ENCODE assay signal across 16 cellular contexts in genomic region chr1:11373029-11373964, GRCh38.
DNase-seq lines count a peak whose midpoint lies in the region; ATAC-seq and TF ChIP-seq lines count a peak whose summit lies in the region.
"Had no signal": no experiment of that assay in that cellular context is flagged by ENCODE, and none has a peak within 500 bp of the region (broad histone marks: within the 10 kb centered on the region; RNA-seq: fewer than 3 reads in every experiment).

No MANE protein-coding gene starts in this region.

- H3K4me3 ChIP-seq in neuronal stem cell (ENCODE audit: low read length in 2 of 2), result peak overlapping the region in 1 of 2 donors; percentile 66

- H3K14ac ChIP-seq in H9 (ENCODE audit: insufficient read depth, low read length), result no peak overlapping the region; the same call in 1 of the 2 replicates
- peak overlapping the region; percentile 49 for H3K14ac ChIP-seq in neuronal stem cell (ENCODE audit: low read length)

- peaks cover 5% of the 10 kb centered on the region for H3K27me3 Mint-ChIP-seq in T-helper 2 cell treated with Interferon-gamma antibody and Interleukin-4, amounts not matched to agents 5 μg/mL and 100 μg/mL, for 36 hours (ENCODE audit: low read depth)
- H3K27me3 Mint-ChIP-seq in H9 (ENCODE audit: low read depth) (peaks cover 5% of the 10 kb centered on the region), brain (no peaks in the 10 kb centered on the region)

- H3K4me3 Mint-ChIP-seq in T-helper 2 cell treated with Interferon-gamma antibody and Interleukin-4, amounts not matched to agents 5 μg/mL and 100 μg/mL, for 36 hours, result no peak overlapping the region
- H3K4me3 Mint-ChIP-seq in H9, result no peak overlapping the region; a peak in 1 of 5 replicates
- H3K4me3 Mint-ChIP-seq in brain, result peak overlapping the region in 1 of 5 experiments; percentile 28

- no peaks in the 10 kb centered on the region for H3K9me3 ChIP-seq in H9 (ENCODE audit: control insufficient read depth, low read depth, low read length)
- peaks cover 0 to 8% of the 10 kb centered on the region in 2 donors for H3K9me3 ChIP-seq in neuronal stem cell (replicated peaks in 1 of 2; ENCODE audit: control insufficient read depth in 2 of 2, insufficient read depth in 1 of 2, low read depth in 1 of 2, low read length in 2 of 2)

- H3K9ac ChIP-seq in H9 (ENCODE audit: extremely low read depth, insufficient read length, low read length) (no peak overlapping the region), neuronal stem cell (ENCODE audit: low read depth, low read length, poor library complexity) (peak overlapping the region; percentile 91)

- H2BK15ac ChIP-seq in H9 (ENCODE audit: low read depth, low read length) (no peak overlapping the region), neuronal stem cell (ENCODE audit: low read length) (no peak overlapping the region)

- no peaks in the 10 kb centered on the region for H3K36me3 Mint-ChIP-seq in T-helper 2 cell treated with Interferon-gamma antibody and Interleukin-4, amounts not matched to agents 5 μg/mL and 100 μg/mL, for 36 hours (ENCODE audit: low read depth)
- H3K36me3 Mint-ChIP-seq in H9 (ENCODE audit: insufficient read depth in 1 of 3, low read depth in 3 of 3) (no peaks in the 10 kb centered on the region; a peak in 1 of 7 replicates), brain (no peaks in the 10 kb centered on the region)

- H3K9me3 Mint-ChIP-seq in T-helper 2 cell treated with Interferon-gamma antibody and Interleukin-4, amounts not matched to agents 5 μg/mL and 100 μg/mL, for 36 hours, result peaks cover 6% of the 10 kb centered on the region
- H3K9me3 Mint-ChIP-seq in H9, result no peaks in the 10 kb centered on the region
- H3K9me3 Mint-ChIP-seq in brain, result peaks cover 0 to 1% (median 0%) of the 10 kb centered on the region in 5 experiments

- H3K36me3 ChIP-seq in neuronal stem cell (replicated peaks in 1 of 2; ENCODE audit: control insufficient read depth in 2 of 2, insufficient read depth in 2 of 2, low read length in 2 of 2), result peaks cover 0 to 2% of the 10 kb centered on the region in 2 donors

- no peaks in the 10 kb centered on the region for H3K23me2 ChIP-seq in H9 (ENCODE audit: insufficient read length, low read depth, low read length, poor library complexity, severe bottlenecking)

- H4K91ac ChIP-seq in H9 (ENCODE audit: insufficient read length, low read depth, low read length), result no peak overlapping the region
- peak overlapping the region; percentile 89 for H4K91ac ChIP-seq in neuronal stem cell (ENCODE audit: low read depth, low read length, poor library complexity)

- TF ChIP-seq CTCF in H9 (conservative IDR thresholded peaks at IDR 0.05) (no peak), brain (conservative IDR thresholded peaks at IDR 0.05) (no peak)

- no peak for DNase-seq in T-helper 2 cell treated with Interferon-gamma antibody and Interleukin-4, amounts not matched to agents 5 μg/mL and 100 μg/mL, for 36 hours (ENCODE audit: low spot score)
- DNase-seq in T-helper 2 cell, result no peak
- DNase-seq in H9, result no peak
- DNase-seq in neuronal stem cell (ENCODE audit: low spot score), result no peak
- no peak for DNase-seq in stimulated activated CD4-positive, alpha-beta T cell treated with anti-CD3 and anti-CD28 coated beads, Interleukin-4, amount 100 ng/mL, for 4 hours
- no peak for DNase-seq in cerebellar cortex (ENCODE audit: low spot score)
- DNase-seq: AML-193, DMS 273 treated with DMSO at 0.1 percent for 48 hours, NCI-H187 treated with DMSO at 0.1 percent for 48 hours, NCI-H2227 treated with DMSO at 0.1 percent for 48 hours, NCI-H510A treated with DMSO at 0.1 percent for 48 hours, RPMI8226, SHP77 treated with DMSO at 0.1 percent for 48 hours had no signal

- no peak overlapping the region for H2BK20ac ChIP-seq in H9 (ENCODE audit: low read depth, low read length, poor library complexity, severe bottlenecking)

- H2AFZ ChIP-seq in H9 (ENCODE audit: low read length), result no peak overlapping the region
- H2AFZ ChIP-seq in neuronal stem cell (ENCODE audit: low read length), result no peak overlapping the region

- H3K4me2 ChIP-seq in H9 (ENCODE audit: insufficient read depth, insufficient read length, low read length) (no peak overlapping the region), neuronal stem cell (ENCODE audit: insufficient read depth, low read length, poor library complexity, severe bottlenecking) (no peak overlapping the region)

- no peaks in the 10 kb centered on the region for H3K79me2 ChIP-seq in H9 (ENCODE audit: insufficient read depth, low read length)

- H2BK12ac ChIP-seq in H9 (ENCODE audit: insufficient read length, low read depth, low read length) (no peak overlapping the region), neuronal stem cell (ENCODE audit: low read length) (peak overlapping the region; percentile 68)

- H3K18ac ChIP-seq in H9 (ENCODE audit: insufficient read length, low read depth, low read length) (no peak overlapping the region), neuronal stem cell (ENCODE audit: low read length) (peak overlapping the region; percentile 61)

- H3K4ac ChIP-seq in H9 (ENCODE audit: low read depth, low read length) (no peak overlapping the region), neuronal stem cell (ENCODE audit: low read length) (peak overlapping the region; percentile 38)

- peak overlapping the region; percentile 50 for H3K27ac Mint-ChIP-seq in T-helper 2 cell treated with Interferon-gamma antibody and Interleukin-4, amounts not matched to agents 5 μg/mL and 100 μg/mL, for 36 hours
- H3K27ac Mint-ChIP-seq in H9 (peak overlapping the region in 1 of 3 experiments; percentile 1; a peak in 2 of 7 replicates), brain (peak overlapping the region in 4 of 5 experiments; percentile 53 to 90 (median 72))

- no peak overlapping the region for H3K56ac ChIP-seq in H9 (ENCODE audit: insufficient read length, low read depth, low read length)

- peak overlapping the region; percentile 12 for H4K8ac ChIP-seq in H9 (replicated peaks; ENCODE audit: insufficient read length, low read depth, low read length)
- H4K8ac ChIP-seq in neuronal stem cell (ENCODE audit: low read depth, low read length), result no peak overlapping the region

- H3K4me1 Mint-ChIP-seq in T-helper 2 cell treated with Interferon-gamma antibody and Interleukin-4, amounts not matched to agents 5 μg/mL and 100 μg/mL, for 36 hours (ENCODE audit: low read depth), result peaks cover 3% of the 10 kb centered on the region
- H3K4me1 Mint-ChIP-seq in H9 (peaks cover 11 to 15% of the 10 kb centered on the region in 2 experiments), brain (peaks cover 48% of the 10 kb centered on the region)

- H3K4me1 ChIP-seq in H9 (ENCODE audit: insufficient read depth, low read length) (no peaks in the 10 kb centered on the region; the same call in 1 of the 2 replicates), neuronal stem cell (ENCODE audit: control insufficient read depth in 2 of 2, insufficient read depth in 1 of 2, low read depth in 1 of 2, low read length in 2 of 2) (peaks cover 0 to 9% of the 10 kb centered on the region in 2 donors)

- no peak overlapping the region for H3K23ac ChIP-seq in H9 (ENCODE audit: insufficient read length, low read depth, low read length)
- H3K23ac ChIP-seq in neuronal stem cell (ENCODE audit: low read depth, low read length, poor library complexity), result peak overlapping the region; percentile 95

- H2BK120ac ChIP-seq in H9 (ENCODE audit: low read depth, low read length, poor library complexity, severe bottlenecking), result no peak overlapping the region
- no peak overlapping the region for H2BK120ac ChIP-seq in neuronal stem cell (ENCODE audit: low read depth, low read length)

- H3T11ph ChIP-seq in H9 (ENCODE audit: low read length), result no peak overlapping the region

- no peak overlapping the region for H2BK5ac ChIP-seq in H9 (ENCODE audit: insufficient read length, low read length)
- no peak overlapping the region for H2BK5ac ChIP-seq in neuronal stem cell (ENCODE audit: low read length)

- H3K79me1 ChIP-seq in H9 (ENCODE audit: insufficient read depth, low read depth, low read length, poor library complexity, severe bottlenecking) (no peaks in the 10 kb centered on the region), neuronal stem cell (ENCODE audit: low read depth, low read length) (peaks cover 4% of the 10 kb centered on the region)

- H3K27me3 ChIP-seq in H9 (ENCODE audit: insufficient read depth, low read length), result no peaks in the 10 kb centered on the region
- peaks cover 0 to 5% (median 4%) of the 10 kb centered on the region in 3 experiments for H3K27me3 ChIP-seq in neuronal stem cell (ENCODE audit: control insufficient read depth in 3 of 3, insufficient read depth in 3 of 3, low read depth in 1 of 3, low read length in 3 of 3)

- H2AK5ac ChIP-seq in H9 (ENCODE audit: insufficient read length, low read length), result no peak overlapping the region
- peak overlapping the region; percentile 65 for H2AK5ac ChIP-seq in neuronal stem cell (ENCODE audit: low read depth, low read length)

- no peaks in the 10 kb centered on the region for H4K20me1 ChIP-seq in H9 (ENCODE audit: control insufficient read depth, insufficient read depth, insufficient read length)

- peak overlapping the region; percentile 1 for H4K5ac ChIP-seq in H9 (ENCODE audit: insufficient read length, low read depth, low read length)

- WGBS in H9 (ENCODE audit: extremely low coverage, insufficient read length, low lambda C conversion rate), result 100% methylated on average over 2 of the region's 10 CpGs
- WGBS in neuronal stem cell (ENCODE audit: extremely low coverage in 2 of 2, insufficient read length in 2 of 2, insufficient replicate concordance in 1 of 2), 2 donors, result 100% methylated on average over 2 of the region's 10 CpGs; no CpG with 5 or more reads in 1 of the 2 donors

- no peak for ATAC-seq in GM21367 (IDR thresholded peaks at IDR 0.05; ENCODE audit: unreplicated experiment)

- H3K27ac ChIP-seq in H9 (ENCODE audit: insufficient read length, low read depth, low read length) (no peak overlapping the region), neuronal stem cell (replicated peaks; ENCODE audit: low read length) (no peak overlapping the region)
- H3K27ac ChIP-seq: 22Rv1 had no signal
